24 cellular contexts compared by ENCODE assay signal in genomic region chr2:235580401-235581157, GRCh38.
"Had no signal": no experiment of that assay in that cellular context is flagged by ENCODE, and none has a peak within 500 bp of the region (broad histone marks: within the 10 kb centered on the region; RNA-seq: fewer than 3 reads in every experiment).

No MANE protein-coding gene starts in this region.

- H3K9me3 ChIP-seq: esophagus muscularis mucosa, gastroesophageal sphincter, heart left ventricle, left lung, mucosa of descending colon, prostate gland, spleen, suprapubic skin, transverse colon, vagina had no signal

- DNase-seq: effector memory CD4-positive, alpha-beta T cell; foreskin keratinocyte; heart left ventricle; kidney; left lung; mesenchymal stem cell; mucosa of descending colon; naive B cell; right cardiac atrium; spleen; stimulated activated CD4-positive, alpha-beta T cell treated with anti-CD3 and anti-CD28 coated beads, Interleukin-4, amount 100 ng/mL, for 4 hours; stimulated activated naive B cell treated with anti-CD40 and anti-IgM and Interleukin-4, amounts not matched to agents 10 μg/mL and 1 μg/mL and 100 μg/mL, for 72 hours; transverse colon had no signal

- H3K27me3 ChIP-seq: esophagus muscularis mucosa, foreskin keratinocyte, gastroesophageal sphincter, heart left ventricle, hepatocyte, left lung, neural progenitor cell, spleen, suprapubic skin, transverse colon, vagina had no signal

- H3K4me3 ChIP-seq: esophagus muscularis mucosa, gastroesophageal sphincter, heart left ventricle, hepatocyte, left lung, mucosa of descending colon, neural progenitor cell, prostate gland, skin epidermis, spleen, suprapubic skin, transverse colon, vagina had no signal

- H3K36me3 Mint-ChIP-seq: mesothelial cell of epicardium; naive B cell; natural killer cell treated with Interleukin-12 subunit alpha and Interleukin-12 subunit beta and Interleukin-15 and Interleukin-18, amount 100 ng/mL, for 72 hours; stimulated activated naive B cell treated with anti-CD40 and anti-IgM and Interleukin-4, amounts not matched to agents 10 μg/mL and 1 μg/mL and 100 μg/mL, for 72 hours had no signal

- H3K4me1 Mint-ChIP-seq: naive B cell; stimulated activated naive B cell treated with anti-CD40 and anti-IgM and Interleukin-4, amounts not matched to agents 10 μg/mL and 1 μg/mL and 100 μg/mL, for 72 hours had no signal

- H3K36me3 ChIP-seq: esophagus muscularis mucosa, gastroesophageal sphincter, heart left ventricle, left lung, neural progenitor cell, prostate gland, spleen, suprapubic skin, transverse colon, vagina had no signal

- H3K9me3 Mint-ChIP-seq: mesothelial cell of epicardium; natural killer cell treated with Interleukin-12 subunit alpha and Interleukin-12 subunit beta and Interleukin-15 and Interleukin-18, amount 100 ng/mL, for 72 hours; neural progenitor cell; stimulated activated naive CD8-positive, alpha-beta T cell treated with anti-CD3 and anti-CD28 coated beads, Interleukin-15, Interleukin-2, amounts not matched to agents 100 ng/mL and 50 ng/mL, for 24 hours had no signal

- H3K27ac Mint-ChIP-seq: mesothelial cell of epicardium; natural killer cell treated with Interleukin-12 subunit alpha and Interleukin-12 subunit beta and Interleukin-15 and Interleukin-18, amount 100 ng/mL, for 72 hours; neural progenitor cell; stimulated activated naive B cell treated with anti-CD40 and anti-IgM and Interleukin-4, amounts not matched to agents 10 μg/mL and 1 μg/mL and 100 μg/mL, for 72 hours; stimulated activated naive CD8-positive, alpha-beta T cell treated with anti-CD3 and anti-CD28 coated beads, Interleukin-15, Interleukin-2, amounts not matched to agents 100 ng/mL and 50 ng/mL, for 24 hours had no signal

- H3K4me3 Mint-ChIP-seq: mesothelial cell of epicardium; natural killer cell treated with Interleukin-12 subunit alpha and Interleukin-12 subunit beta and Interleukin-15 and Interleukin-18, amount 100 ng/mL, for 72 hours; neural progenitor cell; stimulated activated naive B cell treated with anti-CD40 and anti-IgM and Interleukin-4, amounts not matched to agents 10 μg/mL and 1 μg/mL and 100 μg/mL, for 72 hours; stimulated activated naive CD8-positive, alpha-beta T cell treated with anti-CD3 and anti-CD28 coated beads, Interleukin-15, Interleukin-2, amounts not matched to agents 100 ng/mL and 50 ng/mL, for 24 hours had no signal

- H3K4me1 ChIP-seq: foreskin keratinocyte, left lung, prostate gland had no signal

- ATAC-seq: foreskin keratinocyte; gastroesophageal sphincter; heart left ventricle; left lung; mucosa of descending colon; natural killer cell treated with Interleukin-12 subunit alpha and Interleukin-12 subunit beta and Interleukin-15 and Interleukin-18, amount 100 ng/mL, for 72 hours; right cardiac atrium had no signal
